Comparison of ENCODE assay signal across 8 cellular contexts in genomic region chr9:89606049-89606481, GRCh38. TPM values are rescaled to one million over a fixed set of nuclear protein-coding genes. Genes with fewer than 3 reads are reported as not detected.
DNase-seq lines count a peak whose midpoint lies in the region; ATAC-seq and TF ChIP-seq lines count a peak whose summit lies in the region.

No MANE protein-coding gene starts in this region.

- CTCF ChIA-PET in RWPE1 (lab: Yijun Ruan, JAX) = interaction anchor here (0.5 to 1.7 kb wide), 7 partner anchors 8 to 494 kb away, joined by 3 to 7 read pairs (median 3); no protein-coding TSS in a partner anchor

- H3K27me3 ChIP-seq in GM23338 (ENCODE audit: insufficient read depth) (peaks cover 22% of the 10 kb centered on the region), neuron (ENCODE audit: insufficient read depth, low read length) (peaks cover 24% of the 10 kb centered on the region)

- DNase-seq in GM23338 (ENCODE audit: low spot score) = peak; percentile 65
- DNase-seq in RWPE1 (ENCODE audit: low spot score) = peak; percentile 89
- peak; percentile 74 for DNase-seq in amniotic epithelial cell (ENCODE audit: low read depth)
- peak; percentile 92 for DNase-seq in Right ventricle myocardium inferior (ENCODE audit: missing footprints)
- DNase-seq in ureter (ENCODE audit: low spot score) = peak; percentile 87
- no peak for DNase-seq in GM03348 (ENCODE audit: low spot score)

- peaks cover 12% of the 10 kb centered on the region for H3K79me2 ChIP-seq in GM23338 (replicated peaks; ENCODE audit: insufficient read depth)

- H2AFZ ChIP-seq in GM23338 = no peak overlapping the region
- H2AFZ ChIP-seq in neuron (ENCODE audit: low read depth, low read length) = no peak overlapping the region

- H3K9me3 ChIP-seq in neuron (ENCODE audit: low read length) = peaks cover 10% of the 10 kb centered on the region

- H3K4me3 Mint-ChIP-seq in GM23338 = peak overlapping the region; percentile 87

- H3K27ac ChIP-seq in 22Rv1 = peak overlapping the region; percentile 97
- no peak overlapping the region for H3K27ac ChIP-seq in GM23338 (ENCODE audit: low read depth)
- H3K27ac ChIP-seq in RWPE1 = peak overlapping the region; percentile 50

- H3K4me1 ChIP-seq in GM23338 (ENCODE audit: insufficient read depth) (peaks cover 18% of the 10 kb centered on the region), neuron (ENCODE audit: insufficient read depth, low read length) (peaks cover 35% of the 10 kb centered on the region)

- intact Hi-C loops in Right ventricle myocardium inferior (cut with DNase I) = loop anchor here (5.0 kb wide), 1 partner anchor 151 kb away; no protein-coding TSS in a partner anchor

- POLR2A ChIA-PET in RWPE1 (lab: Yijun Ruan, JAX; ENCODE audit: low non-redundant PET) = interaction anchor here (0.6 to 1.0 kb wide), 2 partner anchors 133 to 274 kb away, joined by 3 to 5 read pairs; no protein-coding TSS in a partner anchor

- H3K9me2 ChIP-seq in GM23338 (ENCODE audit: insufficient read depth) = no peaks in the 10 kb centered on the region

- peak overlapping the region; percentile 94 for H3K4me3 ChIP-seq in GM23338
- H3K4me3 ChIP-seq in neuron (ENCODE audit: low read length) = peak overlapping the region; percentile 92

- TF ChIP-seq CTCF in 22Rv1 (IDR thresholded peaks at IDR 0.05) (no peak), GM23338 (conservative IDR thresholded peaks at IDR 0.05; ENCODE audit: low read depth in 2 of 2) (no peak), RWPE1 (conservative IDR thresholded peaks at IDR 0.05; ENCODE audit: low read depth) (no peak)

- H3K36me3 Mint-ChIP-seq in GM23338 (ENCODE audit: low read depth) = peaks cover 17% of the 10 kb centered on the region

- peaks cover 37% of the 10 kb centered on the region for H3K4me1 Mint-ChIP-seq in GM23338

- H4K20me1 ChIP-seq in GM23338 (replicated peaks; ENCODE audit: insufficient read depth) = 0 out of 2 replicates have a peak, but pooled peaks cover 5% of the 10 kb centered on the region

- ATAC-seq in GM23338 (peak; percentile 2), Right ventricle myocardium inferior (peak; percentile 66)

- peaks cover 5% of the 10 kb centered on the region; the same call in 1 of the 2 replicates for H3K36me3 ChIP-seq in GM23338 (ENCODE audit: insufficient read depth)
- H3K36me3 ChIP-seq in neuron (ENCODE audit: insufficient read depth, low read length) = no peaks in the 10 kb centered on the region

- no peaks in the 10 kb centered on the region; the same call in 1 of the 2 replicates for H3F3A ChIP-seq in GM23338 (replicated peaks; ENCODE audit: low read depth)

- peaks cover 32% of the 10 kb centered on the region for H3K27me3 Mint-ChIP-seq in GM23338 (ENCODE audit: insufficient read depth, low read depth, poor library complexity)

- no peak overlapping the region; the same call in 1 of the 2 replicates for H3K27ac Mint-ChIP-seq in GM23338

- H3K4me2 ChIP-seq in GM23338 = peak overlapping the region; percentile 95

- no peaks in the 10 kb centered on the region for H3K9me3 Mint-ChIP-seq in GM23338

TF ChIP-seq in GM23338, 12 proteins besides CTCF, POLR2A, EP300 and RAD21:
- no peak for TF ChIP-seq NANOG (IDR thresholded peaks at IDR 0.05; ENCODE audit: borderline replicate concordance)
- no peak for TF ChIP-seq STAT1 (IDR thresholded peaks at IDR 0.05; ENCODE audit: unreplicated experiment)
- TF ChIP-seq ZNF331 (CRISPR knock-in tag; IDR thresholded peaks at IDR 0.05; ENCODE audit: low read depth) = no peak
- no peak for TF ChIP-seq ETS1 (IDR thresholded peaks at IDR 0.05)
- TF ChIP-seq POLR2AphosphoS5 (IDR thresholded peaks at IDR 0.05; ENCODE audit: low read depth) = no peak
- TF ChIP-seq ZNF114 (CRISPR knock-in tag; IDR thresholded peaks at IDR 0.05) = no peak
- TF ChIP-seq ZNF462 (CRISPR knock-in tag; IDR thresholded peaks at IDR 0.05) = no peak
- no peak for TF ChIP-seq JUNB (IDR thresholded peaks at IDR 0.05; ENCODE audit: unreplicated experiment)
- TF ChIP-seq EZH2 (IDR thresholded peaks at IDR 0.05; ENCODE audit: low read depth, unreplicated experiment) = no peak
- no peak for TF ChIP-seq CREB1 (CRISPR knock-in tag; IDR thresholded peaks at IDR 0.05; ENCODE audit: low read depth)
- no peak for TF ChIP-seq EZH2phosphoT487 (IDR thresholded peaks at IDR 0.05; ENCODE audit: unreplicated experiment)
TF ChIP-seq in GM23338: peak in this region for 0.

RNA-seq across cellular contexts. Expression of gene GADD45G, which starts 1.3 kb away (rescaled TPM):
- 12.7 and 15.8 TPM in 2 replicates for total RNA-seq in GM23338 (2014; rRNA removed; shearing (Covaris generic))
- 24.1 TPM in 2 replicates for polyA plus RNA-seq in GM23338 (2016; fragmentation: Nextera tagmentation; extraction: Ambion mirVana)
- total RNA-seq in Right ventricle myocardium inferior = 47.6 TPM
- total RNA-seq in ureter = 6.2 TPM
